Comparison of ENCODE assay signal across 3 cellular contexts in the genomic region with DNA sequence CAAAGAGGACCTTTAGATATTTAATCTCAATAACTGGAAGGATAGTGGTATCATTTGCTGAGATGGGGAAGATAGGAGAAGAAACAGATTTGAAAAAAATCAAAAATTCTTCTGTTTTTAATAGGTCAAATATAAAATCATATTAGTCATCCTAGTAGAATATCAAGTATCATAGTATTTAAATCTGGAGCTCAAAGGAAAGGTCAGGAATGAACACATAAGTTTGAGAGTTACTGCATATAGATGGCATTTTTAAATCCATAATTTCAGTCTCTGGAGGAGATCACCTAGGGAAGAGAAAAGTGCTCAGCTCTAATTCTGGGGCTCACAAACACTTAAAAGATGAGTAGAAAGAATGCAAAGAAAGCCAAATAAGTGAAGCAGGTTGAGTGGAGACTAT.
"Had no signal": no experiment of that assay in that cellular context is flagged by ENCODE, and none has a peak within 500 bp of the region (broad histone marks: within the 10 kb centered on the region; RNA-seq: fewer than 3 reads in every experiment).

No MANE protein-coding gene starts in this region.

- ATAC-seq: GM12878 had no signal

- H3K4me3 ChIP-seq: GM12878 had no signal

- DNase-seq: GDM1, GF-D8 had no signal
